ENCODE assay signal across 1 cellular context in genomic region chr19:7455600-7456296, GRCh38.
TF ChIP-seq lines count a peak whose summit lies in the region.

No MANE protein-coding gene starts in this region.

TF ChIP-seq in GM12878, 131 proteins besides CTCF, POLR2A, EP300 and RAD21 (continued from another document):
- TF ChIP-seq ZNF592 (IDR thresholded peaks at IDR 0.05) (no peak), GATAD2B (conservative IDR thresholded peaks at IDR 0.05; ENCODE audit: low read depth) (no peak)
